ENCODE assay signal across 10 cellular contexts in genomic region chr7:47580175-47580701, GRCh38. TPM values are rescaled to one million over a fixed set of nuclear protein-coding genes. Genes with fewer than 3 reads are reported as not detected.
DNase-seq lines count a peak whose midpoint lies in the region; ATAC-seq and TF ChIP-seq lines count a peak whose summit lies in the region.
"Had no signal": no experiment of that assay in that cellular context is flagged by ENCODE, and none has a peak within 500 bp of the region (broad histone marks: within the 10 kb centered on the region; RNA-seq: fewer than 3 reads in every experiment).

No MANE protein-coding gene starts in this region.

- H3K27ac ChIP-seq in SJCRH30 (no peak overlapping the region), sigmoid colon (peak overlapping the region in 3 of 4 donors; percentile 79 to 87 (median 80))

- intact Hi-C loops in sigmoid colon (cut with DNase I) = loop anchor here (5.0 kb wide), 2 partner anchors 83 to 128 kb away; no protein-coding TSS in a partner anchor

- H3K27me3 ChIP-seq in SJCRH30 = no peaks in the 10 kb centered on the region
- H3K27me3 ChIP-seq in sigmoid colon = no peaks in the 10 kb centered on the region

- DNase-seq in SJCRH30 = no peak
- DNase-seq in foreskin fibroblast = peak in 1 of 2 donors; percentile 65
- DNase-seq in sigmoid colon = no peak
- DNase-seq in activated T-cell treated with anti-CD3 and anti-CD28 coated beads, Interleukin-2, amount 50 U/mL, for 1 hour = no peak
- DNase-seq in NCI-H2029 treated with DMSO at 0.1 percent for 48 hours (lab: John Stamatoyannopoulos, UW) = no peak
- DNase-seq: effector CD8-positive, alpha-beta T cell; NCI-H1105 treated with DMSO at 0.1 percent for 48 hours had no signal

- peak overlapping the region; percentile 64; the same call in 1 of the 2 replicates for H3K9ac ChIP-seq in ES-I3 (ENCODE audit: low read depth, low read length)

- no peaks in the 10 kb centered on the region for H3K9me3 ChIP-seq in ES-I3 (ENCODE audit: control insufficient read depth, insufficient read depth, low read length)
- H3K9me3 ChIP-seq in SJCRH30 (replicated peaks) = no peaks in the 10 kb centered on the region
- H3K9me3 ChIP-seq in sigmoid colon = no peaks in the 10 kb centered on the region

- WGBS in sigmoid colon, 2 donors = 30 to 56% methylated on average over 7 of the region's 7 CpGs

- ATAC-seq in GM18873 (IDR thresholded peaks at IDR 0.05; ENCODE audit: low FRiP score, unreplicated experiment) = no peak
- ATAC-seq in GM19324 (IDR thresholded peaks at IDR 0.05; ENCODE audit: low FRiP score, unreplicated experiment) = no peak

- no peak for TF ChIP-seq EP300 in sigmoid colon (IDR thresholded peaks at IDR 0.05)

- H3K36me3 ChIP-seq in ES-I3 (ENCODE audit: insufficient read depth, low read length) = no peaks in the 10 kb centered on the region
- H3K36me3 ChIP-seq in SJCRH30 = no peaks in the 10 kb centered on the region
- H3K36me3 ChIP-seq in sigmoid colon = no peaks in the 10 kb centered on the region

- peaks cover 20% of the 10 kb centered on the region for H3K4me1 ChIP-seq in ES-I3 (ENCODE audit: insufficient read depth, low read length)
- peaks cover 24% of the 10 kb centered on the region for H3K4me1 ChIP-seq in SJCRH30
- H3K4me1 ChIP-seq in sigmoid colon = peaks cover 0 to 71% (median 60%) of the 10 kb centered on the region in 4 donors

- no peak for TF ChIP-seq POLR2A in sigmoid colon (IDR thresholded peaks at IDR 0.05)

- TF ChIP-seq CTCF in foreskin fibroblast (IDR thresholded peaks at IDR 0.05; ENCODE audit: low read depth, low read length) (no peak), sigmoid colon (IDR thresholded peaks at IDR 0.05) (no peak)

- H3K4me3 ChIP-seq in SJCRH30 (peak overlapping the region; percentile 90), foreskin fibroblast (ENCODE audit: low read depth in 1 of 2, low read length in 2 of 2) (peak overlapping the region; percentile 83 to 91), sigmoid colon (peak overlapping the region in 2 of 4 donors; percentile 80 to 83)

RNA-seq across cellular contexts. Expression of gene TNS3, which starts 1.7 kb away (rescaled TPM):
- total RNA-seq in SJCRH30 (2014; rRNA removed; shearing (Covaris generic)) = 57.6 and 65.1 TPM in 2 replicates
- 10 to 100 TPM; 17.8 to 43.8 (median 28.2) TPM for total RNA-seq in sigmoid colon
- 10 to 100 TPM; 17.4 to 29.6 (median 28.8) TPM for polyA plus RNA-seq in sigmoid colon
